In the genomic region with DNA sequence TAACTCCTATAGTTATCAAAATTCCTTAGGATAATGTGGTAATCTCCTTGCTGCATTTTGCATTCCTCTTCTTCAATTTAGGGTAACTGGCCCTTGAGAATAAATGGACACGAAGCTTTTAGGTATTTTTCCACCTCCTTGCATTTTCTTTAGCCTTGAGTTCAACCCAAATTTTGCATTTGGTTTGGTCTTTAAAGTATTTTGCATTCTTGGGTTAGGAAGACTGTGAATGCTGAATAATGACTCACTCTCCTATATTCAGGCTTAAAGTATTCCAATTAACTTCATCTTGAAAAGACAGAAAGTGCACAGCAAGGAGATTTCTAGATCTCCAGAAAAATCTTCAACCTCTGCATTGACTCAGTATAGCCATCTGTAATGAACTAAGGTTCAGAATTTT, we compare ENCODE assay signal across 15 cellular contexts.
"Had no signal": no experiment of that assay in that cellular context is flagged by ENCODE, and none has a peak within 500 bp of the region (broad histone marks: within the 10 kb centered on the region; RNA-seq: fewer than 3 reads in every experiment).

No MANE protein-coding gene starts in this region.

- H3K4me3 ChIP-seq: dorsolateral prefrontal cortex, heart right ventricle, left ventricle myocardium inferior, ovary, thoracic aorta had no signal

- H3K27me3 ChIP-seq: heart right ventricle, ovary had no signal

- H3K4me3 Mint-ChIP-seq: activated naive CD4-positive, alpha-beta T cell treated with anti-CD3 and anti-CD28 coated beads, Interleukin-2, amount 50 U/mL, for 24 hours; neural crest cell; stimulated activated naive CD8-positive, alpha-beta T cell treated with anti-CD3 and anti-CD28 coated beads, Interleukin-15, amount 100 ng/mL, for 72 hours had no signal

- H3K27me3 Mint-ChIP-seq: activated naive CD4-positive, alpha-beta T cell treated with anti-CD3 and anti-CD28 coated beads, Interleukin-2, amount 50 U/mL, for 24 hours; stimulated activated naive CD8-positive, alpha-beta T cell treated with anti-CD3 and anti-CD28 coated beads, Interleukin-15, amount 100 ng/mL, for 72 hours had no signal

- DNase-seq: activated effector memory CD4-positive, alpha-beta T cell treated with Interleukin-2 at 50 U/mL for 16 hours; activated T-cell treated with anti-CD3 and anti-CD28 coated beads, Interleukin-2, amount 50 U/mL, for 1 hour; dorsolateral prefrontal cortex; foreskin melanocyte; heart right ventricle; left ventricle myocardium inferior; ovary; stimulated activated CD4-positive, alpha-beta T cell treated with anti-CD3 and anti-CD28 coated beads, Interleukin-15, amount 100 ng/mL, for 24 hours; stimulated activated CD4-positive, alpha-beta T cell treated with anti-CD3 and anti-CD28 coated beads, Interleukin-4, amount 100 ng/mL, for 24 hours; stimulated activated naive CD8-positive, alpha-beta T cell treated with anti-CD3 and anti-CD28 coated beads, Interleukin-15, amount 100 ng/mL, for 72 hours; T-helper 2 cell had no signal

- H3K27ac ChIP-seq: dorsolateral prefrontal cortex, heart right ventricle, left ventricle myocardium inferior, ovary, thoracic aorta had no signal

- H3K27ac Mint-ChIP-seq: activated naive CD4-positive, alpha-beta T cell treated with anti-CD3 and anti-CD28 coated beads, Interleukin-2, amount 50 U/mL, for 24 hours; stimulated activated naive CD8-positive, alpha-beta T cell treated with anti-CD3 and anti-CD28 coated beads, Interleukin-15, amount 100 ng/mL, for 72 hours had no signal

- ATAC-seq: activated CD4-positive, CD25-positive, alpha-beta regulatory T cell treated with anti-CD3 and anti-CD28 coated beads, Interleukin-2, amount 50 U/mL, for 24 hours; heart right ventricle; stimulated activated naive CD8-positive, alpha-beta T cell treated with anti-CD3 and anti-CD28 coated beads, Interleukin-15, amount 100 ng/mL, for 72 hours had no signal

- H3K9me3 ChIP-seq: heart right ventricle, left ventricle myocardium inferior, ovary, thoracic aorta had no signal

- H3K36me3 ChIP-seq: heart right ventricle, left ventricle myocardium inferior, ovary, thoracic aorta had no signal

- H3K9me3 Mint-ChIP-seq: activated naive CD4-positive, alpha-beta T cell treated with anti-CD3 and anti-CD28 coated beads, Interleukin-2, amount 50 U/mL, for 24 hours; neural crest cell; stimulated activated naive CD8-positive, alpha-beta T cell treated with anti-CD3 and anti-CD28 coated beads, Interleukin-15, amount 100 ng/mL, for 72 hours had no signal

- H3K36me3 Mint-ChIP-seq: activated naive CD4-positive, alpha-beta T cell treated with anti-CD3 and anti-CD28 coated beads, Interleukin-2, amount 50 U/mL, for 24 hours had no signal

- H3K4me1 Mint-ChIP-seq: activated naive CD4-positive, alpha-beta T cell treated with anti-CD3 and anti-CD28 coated beads, Interleukin-2, amount 50 U/mL, for 24 hours; neural crest cell; stimulated activated naive CD8-positive, alpha-beta T cell treated with anti-CD3 and anti-CD28 coated beads, Interleukin-15, amount 100 ng/mL, for 72 hours had no signal
